Comparison of ENCODE assay signal across 8 cellular contexts in the genomic region with DNA sequence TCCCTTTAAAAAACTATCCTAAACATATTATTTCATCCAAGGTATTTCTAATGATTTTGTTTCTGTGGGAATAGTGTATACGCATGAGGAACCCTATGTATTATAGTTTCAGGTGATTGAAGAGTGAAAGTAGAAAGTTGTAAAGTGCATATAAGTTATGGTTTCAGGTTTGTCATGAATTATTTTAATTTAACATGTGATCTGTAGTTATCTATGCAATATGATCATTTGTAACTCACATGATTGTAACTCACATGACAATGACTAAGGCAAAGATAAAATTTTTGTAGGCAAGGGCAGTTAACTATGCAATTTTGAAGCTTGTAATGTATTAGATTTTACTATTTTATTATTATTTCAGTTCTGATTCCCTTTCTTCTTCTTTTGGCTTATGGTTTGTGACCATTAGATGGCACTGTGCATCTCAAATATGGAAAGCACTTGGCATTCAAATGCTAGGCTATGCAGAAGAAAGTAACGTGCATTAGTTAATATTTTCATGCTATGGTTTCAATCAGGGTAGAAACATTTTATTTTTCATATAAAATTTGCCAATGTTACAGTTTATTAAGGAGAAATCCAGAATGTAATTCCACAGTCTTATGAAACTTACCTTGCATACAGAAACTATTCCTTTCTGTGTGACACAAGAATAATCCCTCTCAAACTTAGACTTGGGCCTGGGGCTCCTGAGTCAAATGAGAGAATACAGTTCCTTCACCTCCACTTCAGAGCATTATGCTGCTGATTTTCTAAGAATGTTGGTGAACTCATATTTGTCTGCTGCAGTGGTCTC. TPM values are rescaled to one million over a fixed set of nuclear protein-coding genes. Genes with fewer than 3 reads are reported as not detected.
A peak's percentile ranks its signal among the peaks of the same experiment; 100 is the strongest.
DNase-seq lines count a peak whose midpoint lies in the region; ATAC-seq and TF ChIP-seq lines count a peak whose summit lies in the region.

No MANE protein-coding gene starts in this region.

- no TSS peak for BruUV-seq in Caco-2 (replicated peaks; lab: Mats Ljungman, UMichigan)

- no peaks in the 10 kb centered on the region for H3K9me3 ChIP-seq in Caco-2

- ATAC-seq in GM18511 (IDR thresholded peaks at IDR 0.05; ENCODE audit: unreplicated experiment): peak; percentile 51

- CTCF ChIA-PET in Caco-2 (lab: Charles Lee): interaction anchor here (1.0 kb wide), 1 partner anchor 541 kb away, joined by 3 read pairs; no protein-coding TSS in a partner anchor

- POLR2A ChIA-PET in Caco-2 (lab: Charles Lee): no interaction called here

- no peaks in the 10 kb centered on the region for H3K36me3 ChIP-seq in Caco-2 (ENCODE audit: control insufficient read depth, insufficient read depth, low read length)

- no peaks in the 10 kb centered on the region for H3K27me3 Mint-ChIP-seq in Caco-2 (ENCODE audit: insufficient read depth, unreplicated experiment)

- H3K9me3 Mint-ChIP-seq in Caco-2 (ENCODE audit: unreplicated experiment): no peaks in the 10 kb centered on the region

- intact Hi-C loops in Caco-2 (cut with micrococcal nuclease; ENCODE audit: unreplicated experiment): loop anchor here (1.0 to 10.0 kb wide), 4 partner anchors 84 to 540 kb away; no protein-coding TSS in a partner anchor

- no peaks in the 10 kb centered on the region for H3K27me3 ChIP-seq in Caco-2 (replicated peaks; ENCODE audit: control insufficient read depth, insufficient read depth, low read length)

- H3K36me3 Mint-ChIP-seq in Caco-2 (ENCODE audit: insufficient read depth, unreplicated experiment): no peaks in the 10 kb centered on the region

- no peak overlapping the region for H3K27ac Mint-ChIP-seq in Caco-2 (ENCODE audit: unreplicated experiment)

- H3K4me3 ChIP-seq in Caco-2 (ENCODE audit: low read depth, low read length): no peak overlapping the region

- peak; percentile 39 to 66 for TF ChIP-seq CTCF in Caco-2 (IDR thresholded peaks at IDR 0.05; ENCODE audit: insufficient read depth in 1 of 2, low read depth in 1 of 2, low read length in 1 of 2, severe bottlenecking in 1 of 2, unreplicated experiment in 1 of 2)

- H3K4me1 Mint-ChIP-seq in Caco-2 (ENCODE audit: low read depth, unreplicated experiment): no peaks in the 10 kb centered on the region

- peak in 1 of 2 experiments; percentile 43 for DNase-seq in Caco-2
- peak; percentile 20 for DNase-seq in NCI-H524 treated with DMSO at 0.1 percent for 48 hours (lab: John Stamatoyannopoulos, UW)
- DNase-seq in cerebellum (ENCODE audit: low spot score): peak; percentile 8
- DNase-seq in midbrain (lab: John Stamatoyannopoulos, UW): peak; percentile 42
- DNase-seq in NK-92 (lab: John Stamatoyannopoulos, UW; ENCODE audit: unreplicated experiment): no peak
- DNase-seq in NCI-H1048 (lab: John Stamatoyannopoulos, UW): no peak
- no peak for DNase-seq in GM19238 (ENCODE audit: insufficient read length, low spot score)

- H3K4me3 Mint-ChIP-seq in Caco-2 (ENCODE audit: unreplicated experiment): no peak overlapping the region

- no peaks in the 10 kb centered on the region for H3K4me1 ChIP-seq in Caco-2

RNA-seq across cellular contexts. Expression of a gene that starts 15.8 kb away (rescaled TPM):
- 31.4 and 32.5 TPM in 2 replicates for total RNA-seq in Caco-2 (2022)
- total RNA-seq in cerebellum: 0.27 TPM

RNA-seq across cellular contexts. Expression of a gene that starts 24.5 kb away (rescaled TPM):
- 17.8 and 18.3 TPM in 2 replicates for total RNA-seq in Caco-2 (2022)
- 11.0 TPM for total RNA-seq in cerebellum

Comparison
In these comparisons a context has a peak if more than half of its experiments do, and no peak if none do; other contexts are left out.
1. DNase-seq: peak in NCI-H524 treated with DMSO at 0.1 percent for 48 hours (single experiment), cerebellum (single experiment) and midbrain (single experiment); none in NK-92 (single experiment), NCI-H1048 (single experiment) and GM19238 (single experiment).
2. RNA of a gene that starts 15.8 kb away (total RNA-seq): 31.4 to 32.5 TPM in Caco-2; 0.27 TPM in cerebellum (single experiment); every median in the first group is over 10 times any median in the second.